In the genomic region with DNA sequence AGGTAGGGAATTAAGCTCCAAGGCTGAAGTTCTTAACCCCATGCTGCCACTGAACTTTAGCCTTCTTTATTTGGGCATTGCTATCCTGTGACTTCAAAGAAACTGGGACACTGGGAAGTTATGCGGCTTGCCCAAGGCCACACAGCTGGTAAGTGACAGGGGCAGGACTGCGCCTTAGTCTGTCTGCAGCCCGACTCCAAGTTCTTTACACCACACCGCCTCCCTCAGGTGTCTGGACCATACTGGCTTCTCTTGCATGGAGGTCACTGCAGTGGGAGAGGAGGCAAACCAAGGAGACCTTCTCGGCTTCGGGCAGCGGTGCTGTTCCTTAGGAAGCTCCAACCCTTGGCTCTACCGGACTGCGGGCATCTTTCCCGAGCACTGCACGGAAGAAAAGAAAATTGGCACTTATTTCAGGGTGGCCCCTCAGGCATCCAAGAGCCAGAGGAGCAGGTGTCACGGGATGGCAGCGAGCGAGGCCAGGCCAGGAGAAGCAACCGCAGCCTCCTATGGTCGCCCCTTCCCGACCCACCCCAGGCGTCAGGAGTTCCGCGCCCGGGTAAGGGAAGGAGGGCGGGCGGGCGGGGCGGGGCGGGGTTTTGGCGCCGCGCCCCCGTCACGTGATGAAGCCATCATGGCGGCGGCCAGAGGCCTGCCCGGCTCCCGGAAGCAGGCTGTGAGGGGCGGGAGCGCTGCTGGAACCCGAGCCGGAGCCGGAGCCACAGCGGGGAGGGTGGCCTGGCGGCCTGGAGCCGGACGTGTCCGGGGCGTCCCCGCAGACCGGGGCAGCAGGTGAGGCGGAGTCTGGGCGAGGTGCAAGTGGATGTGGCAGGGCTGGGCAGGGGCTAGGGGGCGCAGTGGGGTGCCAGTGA, we compare ENCODE assay signal across 8 cellular contexts. TPM values are rescaled to one million over a fixed set of nuclear protein-coding genes. Genes with fewer than 3 reads are reported as not detected.
DNase-seq lines count a peak whose midpoint lies in the region; ATAC-seq and TF ChIP-seq lines count a peak whose summit lies in the region.

No MANE protein-coding gene starts in this region.

- POLR2A ChIA-PET in GM10248 (lab: Yijun Ruan, JAX): no interaction called here

- ATAC-seq in psoas muscle (peak; percentile 90 to 94 (median 91)), HG03469 (IDR thresholded peaks at IDR 0.05; ENCODE audit: unreplicated experiment) (no peak)

- whole genome bisulfite sequencing in psoas muscle, 3 donors: 0% methylated on average over 35 to 51 of the region's 51 CpGs

- peak overlapping the region; percentile 82 to 94 for H3K4me3 ChIP-seq in right atrium auricular region
- peak overlapping the region; percentile 84 for H3K4me3 ChIP-seq in psoas muscle

- peak; percentile 93 for DNase-seq in GM10248 (ENCODE audit: extremely low spot score)
- peak; percentile 72 for DNase-seq in HCEC 1CT
- peak; percentile 79 for DNase-seq in NAMALWA (ENCODE audit: low spot score)
- peak; percentile 91 for DNase-seq in SW480 (ENCODE audit: low spot score)
- DNase-seq in amniotic epithelial cell (ENCODE audit: low read depth): peak; percentile 51
- peak; percentile 78 for DNase-seq in right atrium auricular region (ENCODE audit: low spot score)
- peak; percentile 81 to 90 for DNase-seq in psoas muscle

- H3K27me3 ChIP-seq in right atrium auricular region: no peaks in the 10 kb centered on the region
- H3K27me3 ChIP-seq in psoas muscle (ENCODE audit: insufficient read depth in 3 of 3, low read length in 2 of 3): no peaks in the 10 kb centered on the region

- CTCF ChIA-PET in GM10248 (lab: Yijun Ruan, JAX): interaction anchor here (0.6 to 7.1 kb wide), 24 partner anchors 9 to 265 kb away, joined by 3 to 69 read pairs (median 3); a partner anchor contains a TSS

- intact Hi-C loops in psoas muscle (cut with DNase I): loop anchor here (1.0 to 5.0 kb wide), 4 partner anchors 30 to 41 kb away; no protein-coding TSS in a partner anchor

- H3K36me3 ChIP-seq in right atrium auricular region (peaks cover 5% of the 10 kb centered on the region), psoas muscle (ENCODE audit: insufficient read depth in 1 of 2, low read depth in 1 of 2) (peaks cover 0 to 24% of the 10 kb centered on the region in 2 donors)

- peak overlapping the region; percentile 86 to 89 for H3K27ac ChIP-seq in right atrium auricular region
- peak overlapping the region; percentile 87 for H3K27ac ChIP-seq in psoas muscle

- TF ChIP-seq CTCF in GM10248 (IDR thresholded peaks at IDR 0.05; ENCODE audit: control extremely low read depth, extremely low read depth, low read depth, missing control alignments) (peak; percentile 67), right atrium auricular region (IDR thresholded peaks at IDR 0.05) (peak; percentile 17 to 62), psoas muscle (IDR thresholded peaks at IDR 0.05) (peak; percentile 41)

- no peaks in the 10 kb centered on the region for H3K9me3 ChIP-seq in right atrium auricular region
- no peaks in the 10 kb centered on the region for H3K9me3 ChIP-seq in psoas muscle

- H3K4me1 ChIP-seq in right atrium auricular region: peaks cover 0 to 30% of the 10 kb centered on the region in 2 donors
- H3K4me1 ChIP-seq in psoas muscle: peaks cover 18% of the 10 kb centered on the region

RNA-seq across cellular contexts. Expression of a gene that starts 16.4 kb away (rescaled TPM):
- total RNA-seq in right atrium auricular region (under 1 TPM; 0.12 to 0.59 TPM), psoas muscle (under 1 TPM in 2 of 4 donors, not detected in 2; 0.37 to 0.48 TPM)
- polyA plus RNA-seq in psoas muscle: under 1 TPM; 0.03 to 0.30 (median 0.08) TPM

RNA-seq across cellular contexts. Expression of a gene that starts 19.7 kb away (rescaled TPM):
- 10 to 100 TPM; 14.8 to 15.0 TPM for total RNA-seq in right atrium auricular region
- total RNA-seq in psoas muscle: 10 to 100 TPM in 1 of 4 donors, 1 to 10 TPM in 3; 5.0 to 10.7 (median 6.2) TPM
- 10 to 100 TPM in 1 of 3 donors, 1 to 10 TPM in 2; 3.7 to 10.8 (median 8.2) TPM for polyA plus RNA-seq in psoas muscle

RNA-seq across cellular contexts. Expression of a gene that starts 43.6 kb away (rescaled TPM):
- 100 to 1,000 TPM; 416 to 549 TPM for total RNA-seq in right atrium auricular region
- 100 to 1,000 TPM; 239 to 282 (median 266) TPM for total RNA-seq in psoas muscle
- 100 to 1,000 TPM; 406 to 603 (median 474) TPM for polyA plus RNA-seq in psoas muscle

RNA-seq across cellular contexts. Expression of a gene that starts 44.7 kb away (rescaled TPM):
- total RNA-seq in right atrium auricular region (under 1 TPM in 1 of 2 donors, not detected in 1; 0.47 TPM), psoas muscle (1 to 10 TPM in 2 of 4 donors, under 1 TPM in 2; 0.40 to 1.6 (median 0.94) TPM)
- polyA plus RNA-seq in psoas muscle: under 1 TPM; 0.19 to 0.73 (median 0.35) TPM

RNA-seq across cellular contexts. Expression of a gene that starts 47.8 kb away (rescaled TPM):
- total RNA-seq in right atrium auricular region (10 to 100 TPM; 26.9 to 28.3 TPM), psoas muscle (10 to 100 TPM; 43.1 to 51.4 (median 44.5) TPM)
- polyA plus RNA-seq in psoas muscle: 10 to 100 TPM; 34.6 to 68.9 (median 65.0) TPM
